In the genomic region with DNA sequence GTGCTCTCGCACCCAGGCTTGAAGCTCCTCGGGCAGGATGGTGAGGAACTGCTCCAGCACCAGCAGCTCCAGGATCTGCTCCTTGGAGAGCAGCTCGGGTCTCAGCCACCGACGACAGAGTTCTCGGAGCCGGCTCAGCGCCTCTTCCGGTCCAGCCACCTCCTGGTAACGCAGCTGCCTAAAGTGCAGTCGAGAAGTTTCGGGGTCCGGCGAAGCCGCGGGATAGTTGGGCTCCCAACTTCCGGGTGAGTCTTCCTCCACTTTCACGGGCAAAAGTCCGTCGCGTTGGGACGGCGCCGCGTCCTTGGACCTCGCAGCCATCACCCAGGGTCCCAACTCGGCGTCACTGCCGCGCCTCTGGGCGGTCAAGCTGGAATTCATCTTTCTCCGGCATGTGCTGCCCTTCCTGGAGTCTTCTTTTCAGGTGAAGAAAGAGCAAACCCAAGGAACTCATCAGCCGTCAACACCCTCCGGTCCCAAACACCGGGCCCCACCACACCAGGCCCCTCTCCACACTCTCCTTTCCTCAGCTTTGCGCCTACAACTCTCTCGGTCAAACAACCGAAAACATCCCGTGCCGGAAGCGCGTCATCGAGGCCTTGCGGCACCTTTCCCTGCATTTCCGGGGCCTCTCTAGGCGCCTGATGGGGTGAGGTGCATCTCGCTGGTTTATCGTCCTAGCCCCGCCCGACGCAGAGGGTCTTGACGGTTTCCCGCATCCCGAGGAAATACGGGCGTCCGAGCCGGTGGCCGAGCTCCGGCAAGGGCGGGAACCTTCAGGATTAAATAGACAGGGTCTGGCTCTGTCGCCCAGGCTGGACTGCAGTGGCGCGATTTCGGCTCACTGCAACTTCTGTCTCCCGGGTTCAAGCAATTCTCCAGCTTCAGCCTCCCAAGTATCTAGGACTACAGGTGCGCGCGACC, we compare ENCODE assay signal across 8 cellular contexts. TPM values are rescaled to one million over a fixed set of nuclear protein-coding genes. Genes with fewer than 3 reads are reported as not detected.
DNase-seq lines count a peak whose midpoint lies in the region; ATAC-seq and TF ChIP-seq lines count a peak whose summit lies in the region.

Gene ZNF394, minus strand, starts transcription at position 569 of the 924 bp plus-strand sequence. Its CDS starts 188 bp downstream, at position 381.

- intact Hi-C loops in activated CD8-positive, alpha-beta T cell treated with anti-CD3 and anti-CD28 coated beads for 36 hours (cut with micrococcal nuclease), result loop anchor here (2.0 to 10.0 kb wide), 2 partner anchors 27 to 55 kb away; partner anchors contain the start of genes FAM200A, ZNF655 and ZNF789
- intact Hi-C loops in right lobe of liver (cut with DNase I), result no loop called here

- peaks cover 38% of the 10 kb centered on the region for H3K36me3 Mint-ChIP-seq in activated CD8-positive, alpha-beta T cell treated with anti-CD3 and anti-CD28 coated beads for 36 hours (ENCODE audit: low read depth)

- CTCF ChIA-PET in activated CD8-positive, alpha-beta T cell treated with anti-CD3 and anti-CD28 coated beads for 36 hours (lab: Charles Lee), result interaction anchor here (1.2 to 1.5 kb wide), 4 partner anchors 35 to 81 kb away, joined by 3 to 4 read pairs (median 4); partner anchors contain the start of gene FAM200A

- peaks cover 3% of the 10 kb centered on the region for H3K9me3 Mint-ChIP-seq in activated CD8-positive, alpha-beta T cell treated with anti-CD3 and anti-CD28 coated beads for 36 hours

- ATAC-seq in GM19324 (IDR thresholded peaks at IDR 0.05; ENCODE audit: low FRiP score, unreplicated experiment), result peak; percentile 39
- peak; percentile 41 for ATAC-seq in HG03571 (IDR thresholded peaks at IDR 0.05; ENCODE audit: unreplicated experiment)
- ATAC-seq in activated CD8-positive, alpha-beta T cell treated with anti-CD3 and anti-CD28 coated beads for 36 hours, result peak; percentile 37
- peak; percentile 69 to 73 (median 70) for ATAC-seq in right lobe of liver

- peak within 1 kb of the TSS; percentile 99 for H3K4me2 ChIP-seq in BLaER1

- TF ChIP-seq POLR2A in right lobe of liver (IDR thresholded peaks at IDR 0.05), result peak; percentile 62

- H4K20me1 ChIP-seq in BLaER1, result peaks cover 30% of the 10 kb centered on the region

- no peaks in the 10 kb centered on the region for H3K27me3 Mint-ChIP-seq in activated CD8-positive, alpha-beta T cell treated with anti-CD3 and anti-CD28 coated beads for 36 hours

- H3K9ac ChIP-seq in BLaER1 (peak within 1 kb of the TSS; percentile 87), duodenal mucosa (ENCODE audit: low read depth in 1 of 2, low read length in 2 of 2) (peak within 1 kb of the TSS; percentile 97 to 98)

- peaks cover 23% of the 10 kb centered on the region for H3K9me3 ChIP-seq in BLaER1
- H3K9me3 ChIP-seq in duodenal mucosa (ENCODE audit: control insufficient read depth in 1 of 2, low read length in 2 of 2), result no peaks in the 10 kb centered on the region
- H3K9me3 ChIP-seq in right lobe of liver, result no peaks in the 10 kb centered on the region

- no peaks in the 10 kb centered on the region for H3K27me3 ChIP-seq in BLaER1
- H3K27me3 ChIP-seq in duodenal mucosa (ENCODE audit: control insufficient read depth in 1 of 2, insufficient read depth in 2 of 2, low read length in 2 of 2), result no peaks in the 10 kb centered on the region
- no peaks in the 10 kb centered on the region for H3K27me3 ChIP-seq in right lobe of liver

- H3K27ac Mint-ChIP-seq in activated CD8-positive, alpha-beta T cell treated with anti-CD3 and anti-CD28 coated beads for 36 hours, result peak within 1 kb of the TSS; percentile 99

- H3K27ac ChIP-seq in BLaER1 (peak within 1 kb of the TSS; percentile 88), duodenal mucosa (ENCODE audit: low read depth, low read length) (peak within 1 kb of the TSS; percentile 98), right lobe of liver (peak within 1 kb of the TSS; percentile 89 to 95 (median 94))

- H3K4me3 ChIP-seq in BLaER1, result peak within 1 kb of the TSS; percentile 89
- H3K4me3 ChIP-seq in duodenal mucosa (ENCODE audit: low read depth in 1 of 2, low read length in 2 of 2), result peak within 1 kb of the TSS; percentile 98 to 100
- peak within 1 kb of the TSS; percentile 86 to 100 (median 87) for H3K4me3 ChIP-seq in right lobe of liver

- peak; percentile 95 for DNase-seq in NCI-H82 (lab: John Stamatoyannopoulos, UW)
- DNase-seq in activated CD8-positive, alpha-beta T cell treated with anti-CD3 and anti-CD28 coated beads for 36 hours, result peak; percentile 95
- peak; percentile 93 to 95 (median 94) for DNase-seq in right lobe of liver
- DNase-seq in stimulated activated CD4-positive, alpha-beta T cell treated with anti-CD3 and anti-CD28 coated beads, Interleukin-4, amount 100 ng/mL, for 24 hours, result peak; percentile 91

- peak within 1 kb of the TSS; percentile 99 for H3K4me3 Mint-ChIP-seq in activated CD8-positive, alpha-beta T cell treated with anti-CD3 and anti-CD28 coated beads for 36 hours

- peaks cover 24% of the 10 kb centered on the region for H3K4me1 Mint-ChIP-seq in activated CD8-positive, alpha-beta T cell treated with anti-CD3 and anti-CD28 coated beads for 36 hours (ENCODE audit: low read depth)

- H3K4me1 ChIP-seq in BLaER1, result peaks cover 25% of the 10 kb centered on the region
- H3K4me1 ChIP-seq in duodenal mucosa (ENCODE audit: control insufficient read depth in 1 of 2, insufficient read depth in 2 of 2, low read length in 2 of 2), result peaks cover 13 to 26% of the 10 kb centered on the region in 2 donors
- peaks cover 3 to 22% (median 8%) of the 10 kb centered on the region in 4 donors for H3K4me1 ChIP-seq in right lobe of liver

- WGBS in right lobe of liver (ENCODE audit: insufficient coverage, low coverage, low lambda C conversion rate, missing lambda C conversion rate), result 0% methylated on average over 23 of the region's 69 CpGs

- POLR2A ChIA-PET in activated CD8-positive, alpha-beta T cell treated with anti-CD3 and anti-CD28 coated beads for 36 hours (lab: Charles Lee), result interaction anchor here (0.6 to 3.1 kb wide), 17 partner anchors 10 to 131 kb away, joined by 3 to 20 read pairs (median 3); partner anchors contain the start of genes ATP5MF, ZNF655 and ZNF789

- H3K36me3 ChIP-seq in BLaER1, result peaks cover 38% of the 10 kb centered on the region
- H3K36me3 ChIP-seq in duodenal mucosa (ENCODE audit: control insufficient read depth in 1 of 2, insufficient read depth in 2 of 2, low read length in 2 of 2), result peaks cover 0 to 6% of the 10 kb centered on the region in 2 donors
- peaks cover 0 to 26% (median 3%) of the 10 kb centered on the region in 4 donors for H3K36me3 ChIP-seq in right lobe of liver

- TF ChIP-seq CTCF in activated CD8-positive, alpha-beta T cell treated with anti-CD3 and anti-CD28 coated beads for 36 hours (IDR thresholded peaks at IDR 0.05), result peak; percentile 13
- no peak for TF ChIP-seq CTCF in right lobe of liver (IDR thresholded peaks at IDR 0.05)

RNA-seq across cellular contexts. Expression of gene ZNF394, which starts in this region (rescaled TPM):
- 10 to 100 TPM; 25.9 to 28.0 TPM for total RNA-seq in activated CD8-positive, alpha-beta T cell treated with anti-CD3 and anti-CD28 coated beads for 36 hours
- total RNA-seq in right lobe of liver, result 10 to 100 TPM in 2 of 6 experiments, 1 to 10 TPM in 4; 6.6 to 12.3 (median 9.4) TPM

Comparison
In these comparisons a context has a peak if more than half of its experiments do, and no peak if none do; other contexts are left out.
1. Peak in every context shown above with its lines: DNase-seq, ATAC-seq, H3K4me3 ChIP-seq and H3K27ac ChIP-seq.